Comparison of ENCODE assay signal across 8 cellular contexts in the genomic region with DNA sequence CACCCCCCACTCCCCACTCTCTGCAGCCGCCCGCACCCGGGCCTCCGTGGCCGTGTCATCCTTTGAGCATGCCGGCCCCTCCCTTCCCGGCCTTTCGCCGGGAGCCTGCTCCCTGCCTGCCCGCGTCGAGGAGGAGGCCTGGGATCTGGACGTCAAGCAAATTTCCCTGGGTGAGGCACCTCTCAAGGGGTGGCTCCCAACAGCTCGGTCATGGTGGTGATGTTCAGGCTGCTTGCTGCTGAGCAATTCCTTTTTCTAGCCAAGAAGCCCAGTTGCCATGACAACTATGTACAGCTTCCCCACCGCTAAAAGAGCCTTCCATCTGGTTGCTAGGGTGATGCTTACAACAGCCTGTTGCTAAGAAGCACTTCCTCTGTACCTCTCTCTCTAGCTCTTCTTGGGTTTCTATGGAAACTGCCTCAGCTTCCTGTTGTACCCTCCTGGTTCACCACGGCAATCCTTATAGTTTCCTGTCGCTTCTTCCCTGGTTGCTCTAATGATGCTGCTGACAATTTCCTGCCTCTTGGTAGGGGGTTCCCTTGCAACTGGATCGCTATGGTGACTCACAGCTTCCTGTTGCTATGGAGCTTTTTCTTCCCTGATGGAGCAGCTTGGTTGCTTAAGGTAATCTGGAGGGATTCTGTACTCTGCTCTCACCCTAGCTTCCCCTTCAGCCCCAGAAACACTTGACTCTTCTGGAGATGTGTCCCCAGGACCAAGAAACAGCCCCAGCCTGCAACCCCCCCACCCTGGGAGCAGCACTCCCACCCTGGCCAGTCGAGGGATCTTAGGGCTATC. TPM values are rescaled to one million over a fixed set of nuclear protein-coding genes. Genes with fewer than 3 reads are reported as not detected.
DNase-seq lines count a peak whose midpoint lies in the region.

No MANE protein-coding gene starts in this region.

- peak; percentile 63 for DNase-seq in stimulated activated CD4-positive, alpha-beta T cell treated with anti-CD3 and anti-CD28 coated beads, Interleukin-4, amount 100 ng/mL, for 24 hours
- DNase-seq in stimulated activated CD4-positive, alpha-beta T cell treated with anti-CD3 and anti-CD28 coated beads, Interleukin-2, amount 100 ng/mL, for 48 hours: no peak
- peak; percentile 65 to 86 (median 78) for DNase-seq in T-helper 1 cell
- peak; percentile 94 for DNase-seq in cerebellar cortex (ENCODE audit: low spot score)
- peak; percentile 87 for DNase-seq in stromal cell of bone marrow (ENCODE audit: low read depth)
- DNase-seq in NCI-H510A (lab: John Stamatoyannopoulos, UW): no peak

- H3K27ac ChIP-seq in HUES64 (ENCODE audit: low read depth, low read length): peak overlapping the region; percentile 57
- peak overlapping the region; percentile 49 for H3K27ac ChIP-seq in layer of hippocampus (ENCODE audit: low read depth, low read length)

- H3K27me3 ChIP-seq in HUES64 (ENCODE audit: insufficient read depth, low read length) (no peaks in the 10 kb centered on the region), layer of hippocampus (ENCODE audit: control insufficient read depth, insufficient read depth, low read length) (no peaks in the 10 kb centered on the region)

- H3K36me3 ChIP-seq in HUES64 (ENCODE audit: insufficient read depth, low read length): peaks cover 87% of the 10 kb centered on the region

- 63% methylated on average over 19 of the region's 19 CpGs for WGBS in HUES64

- H3K9me3 ChIP-seq in HUES64 (ENCODE audit: insufficient read depth, low read depth, low read length): no peaks in the 10 kb centered on the region

- H3K4me1 ChIP-seq in HUES64 (ENCODE audit: insufficient read depth, low read length): peaks cover 3% of the 10 kb centered on the region; the same call in 1 of the 2 replicates

- H3K4me3 ChIP-seq in HUES64 (ENCODE audit: low read length): no peak overlapping the region

- H3K9ac ChIP-seq in HUES64 (ENCODE audit: low read depth, low read length): no peak overlapping the region

RNA-seq across cellular contexts. Expression of a gene that starts 11.0 kb away (rescaled TPM):
- polyA plus RNA-seq in HUES64 (2013, experiment 1 of 2): 83.6 TPM
- 87.7 TPM for polyA plus RNA-seq in HUES64 (2013, experiment 2 of 2)

RNA-seq across cellular contexts. Expression of a gene that starts 13.4 kb away (rescaled TPM):
- polyA plus RNA-seq in HUES64 (2013, experiment 1 of 2): 1.5 TPM
- 0.63 TPM for polyA plus RNA-seq in HUES64 (2013, experiment 2 of 2)

RNA-seq across cellular contexts. Expression of a gene that starts 17.4 kb away (rescaled TPM):
- polyA plus RNA-seq in HUES64 (2013, experiment 1 of 2): 43.1 TPM
- 44.1 TPM for polyA plus RNA-seq in HUES64 (2013, experiment 2 of 2)

RNA-seq across cellular contexts. Expression of a gene that starts 29.9 kb away (rescaled TPM):
- polyA plus RNA-seq in HUES64 (2013, experiment 1 of 2): not detected
- polyA plus RNA-seq in HUES64 (2013, experiment 2 of 2): not detected

RNA-seq across cellular contexts. Expression of a gene that starts 45.3 kb away (rescaled TPM):
- polyA plus RNA-seq in HUES64 (2013, experiment 1 of 2): not detected
- not detected for polyA plus RNA-seq in HUES64 (2013, experiment 2 of 2)

Comparison
In these comparisons a context has a peak if more than half of its experiments do, and no peak if none do; other contexts are left out.
1. DNase-seq: peak in stimulated activated CD4-positive, alpha-beta T cell treated with anti-CD3 and anti-CD28 coated beads, Interleukin-4, amount 100 ng/mL, for 24 hours (single experiment), T-helper 1 cell (5 of 5), cerebellar cortex (single experiment) and stromal cell of bone marrow (single experiment); none in stimulated activated CD4-positive, alpha-beta T cell treated with anti-CD3 and anti-CD28 coated beads, Interleukin-2, amount 100 ng/mL, for 48 hours (0 of 2) and NCI-H510A (single experiment).